7 cellular contexts compared by ENCODE assay signal in genomic region chr1:248572049-248572448, GRCh38.
A peak's percentile ranks its signal among the peaks of the same experiment; 100 is the strongest.
ATAC-seq lines count a peak whose summit lies in the region.

No MANE protein-coding gene starts in this region.

- ATAC-seq in GM18867 (IDR thresholded peaks at IDR 0.05; ENCODE audit: unreplicated experiment) = peak; percentile 96
- ATAC-seq in GM19351 (IDR thresholded peaks at IDR 0.05; ENCODE audit: unreplicated experiment) = peak; percentile 91
- ATAC-seq in GM21360 (IDR thresholded peaks at IDR 0.05; ENCODE audit: unreplicated experiment) = peak; percentile 77
- peak; percentile 93 for ATAC-seq in GM21619 (IDR thresholded peaks at IDR 0.05; ENCODE audit: unreplicated experiment)
- ATAC-seq in HG02852 (IDR thresholded peaks at IDR 0.05; ENCODE audit: unreplicated experiment) = peak; percentile 96
- ATAC-seq in HG03139 (IDR thresholded peaks at IDR 0.05; ENCODE audit: unreplicated experiment) = peak; percentile 91
- ATAC-seq in HG03558 (IDR thresholded peaks at IDR 0.05; ENCODE audit: extremely low read depth, unreplicated experiment) = peak; percentile 96

Comparison
In these comparisons a context has a peak if more than half of its experiments do, and no peak if none do; other contexts are left out.
1. Peak in every context shown above with its lines: ATAC-seq.